ENCODE assay signal across 23 cellular contexts in the genomic region with DNA sequence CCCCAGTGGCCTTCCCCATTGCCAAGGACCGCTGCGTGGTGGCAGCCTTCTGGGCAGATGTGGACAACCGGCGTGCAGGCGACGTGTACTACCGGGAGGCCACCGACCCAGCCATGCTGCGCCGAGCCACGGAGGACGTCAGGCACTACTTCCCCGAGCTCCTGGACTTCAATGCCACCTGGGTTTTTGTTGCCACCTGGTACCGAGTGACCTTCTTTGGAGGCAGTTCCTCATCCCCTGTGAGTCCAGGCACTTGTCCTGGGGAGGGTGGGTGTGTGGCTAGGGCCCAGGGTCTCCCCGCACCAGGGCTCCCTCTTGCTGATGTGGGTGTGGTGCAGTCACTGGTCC.
"Had no signal": no experiment of that assay in that cellular context is flagged by ENCODE, and none has a peak within 500 bp of the region (broad histone marks: within the 10 kb centered on the region; RNA-seq: fewer than 3 reads in every experiment).

No MANE protein-coding gene starts in this region.

- H3K27ac Mint-ChIP-seq: endodermal cell, memory B cell, nephron had no signal

- H3K27ac ChIP-seq: colonic mucosa, hepatocyte, left lung, lower lobe of right lung, right atrium auricular region, stomach, thoracic aorta, transverse colon had no signal

- ATAC-seq: left lung had no signal

- H2AFZ ChIP-seq: hepatocyte had no signal

- H3K4me3 Mint-ChIP-seq: endodermal cell, memory B cell, nephron had no signal

- H3K4me3 ChIP-seq: colonic mucosa, hepatocyte, left lung, lower lobe of right lung, right atrium auricular region, stomach, thoracic aorta, transverse colon had no signal

- H3K27me3 Mint-ChIP-seq: memory B cell had no signal

- H3K4me2 ChIP-seq: hepatocyte had no signal

- H3K9me3 ChIP-seq: colonic mucosa had no signal

- H3K27me3 ChIP-seq: colonic mucosa, left lung, right atrium auricular region, stomach, transverse colon had no signal

- H3K36me3 ChIP-seq: colonic mucosa, transverse colon had no signal

- H3K4me1 Mint-ChIP-seq: endodermal cell, nephron had no signal

- H3K4me1 ChIP-seq: colonic mucosa, lower lobe of right lung, transverse colon had no signal

- DNase-seq: cerebellar nuclear complex; colonic mucosa; effector CD4-positive, alpha-beta T cell; endodermal cell; erythroblast; foreskin melanocyte; left lung; lower lobe of right lung; naive B cell; small intestine; stimulated activated CD4-positive, alpha-beta T cell treated with anti-CD3 and anti-CD28 coated beads, Interleukin-12 subunit alpha, Interleukin-12 subunit beta, amount 100 ng/mL, for 4 hours; stimulated activated naive CD4-positive, alpha-beta T cell; stomach; substantia nigra; transverse colon had no signal

- H3K79me2 ChIP-seq: hepatocyte had no signal

- FAIRE-seq: endothelial cell of umbilical vein, islet of Langerhans, small intestine, urothelium cell line had no signal
